In the genomic region with DNA sequence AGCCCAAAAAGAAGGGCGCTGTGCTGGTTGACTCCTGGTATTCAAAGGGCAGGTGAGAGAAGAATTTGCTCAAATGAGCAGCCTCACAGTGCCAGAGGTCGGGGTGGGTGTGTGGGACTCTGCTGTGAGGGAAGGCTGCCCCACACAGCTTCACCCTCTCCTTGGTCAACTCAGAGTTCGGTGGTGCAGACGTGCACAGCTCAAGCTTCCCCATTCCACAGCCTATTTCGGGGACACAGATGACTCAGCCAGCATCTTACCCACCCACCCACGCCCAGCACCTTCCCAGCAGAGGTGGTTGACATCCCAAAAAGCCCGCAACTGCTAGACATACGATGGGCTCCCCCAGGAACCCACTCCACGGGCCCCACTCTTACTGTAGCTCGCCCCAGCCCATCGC, we compare ENCODE assay signal across 1 cellular context.
TF ChIP-seq lines count a peak whose summit lies in the region.

No MANE protein-coding gene starts in this region.

TF ChIP-seq in K562, 482 proteins besides CTCF, POLR2A, EP300 and RAD21:
- TF ChIP-seq, protein P1, sequence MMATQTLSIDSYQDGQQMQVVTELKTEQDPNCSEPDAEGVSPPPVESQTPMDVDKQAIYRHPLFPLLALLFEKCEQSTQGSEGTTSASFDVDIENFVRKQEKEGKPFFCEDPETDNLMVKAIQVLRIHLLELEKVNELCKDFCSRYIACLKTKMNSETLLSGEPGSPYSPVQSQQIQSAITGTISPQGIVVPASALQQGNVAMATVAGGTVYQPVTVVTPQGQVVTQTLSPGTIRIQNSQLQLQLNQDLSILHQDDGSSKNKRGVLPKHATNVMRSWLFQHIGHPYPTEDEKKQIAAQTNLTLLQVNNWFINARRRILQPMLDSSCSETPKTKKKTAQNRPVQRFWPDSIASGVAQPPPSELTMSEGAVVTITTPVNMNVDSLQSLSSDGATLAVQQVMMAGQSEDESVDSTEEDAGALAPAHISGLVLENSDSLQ (IDR thresholded peaks at IDR 0.05): no peak
- TF ChIP-seq ZNF282 (CRISPR knock-in tag; IDR thresholded peaks at IDR 0.05) (no peak), NELFE (IDR thresholded peaks at IDR 0.05; ENCODE audit: insufficient read depth, insufficient read length) (no peak), FOXK1 (CRISPR knock-in tag; IDR thresholded peaks at IDR 0.05; ENCODE audit: borderline replicate concordance) (no peak), NCOA2 (IDR thresholded peaks at IDR 0.05; ENCODE audit: partially characterized antibody in 2 of 2) (no peak), ELF4 (CRISPR knock-in tag; IDR thresholded peaks at IDR 0.05) (no peak), SRSF9 (IDR thresholded peaks at IDR 0.05; ENCODE audit: borderline replicate concordance, low read depth, low read length) (no peak)
